Comparison of ENCODE assay signal across 2 cellular contexts in the genomic region with DNA sequence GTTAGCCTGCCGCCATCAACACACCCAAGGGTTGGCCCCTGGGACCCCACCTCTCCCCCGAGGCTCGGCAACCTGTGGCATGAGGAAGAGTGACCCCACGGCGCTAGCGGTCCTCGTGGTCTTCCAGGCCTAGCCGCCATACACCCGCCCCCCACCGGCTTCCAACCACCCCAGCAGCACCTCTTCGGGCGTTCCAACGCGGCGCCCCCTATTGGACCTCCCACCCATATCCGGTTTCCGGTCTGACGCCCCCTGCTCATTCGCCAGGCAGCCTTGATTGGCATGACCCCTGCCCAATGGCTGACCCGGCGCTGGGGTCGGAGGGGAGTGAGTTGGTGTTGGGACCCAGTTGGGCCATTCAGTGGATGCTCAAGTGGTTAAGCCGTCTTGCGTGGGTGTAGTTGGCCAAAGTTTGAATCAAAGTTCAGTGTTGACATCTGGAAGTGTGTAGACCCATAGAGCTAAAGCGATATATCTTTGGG.
TF ChIP-seq lines count a peak whose summit lies in the region.

A gene (minus strand): TSS at position 210 of the 482 bp plus-strand sequence.

TF ChIP-seq in GM23338, 12 proteins besides CTCF, POLR2A, EP300 and RAD21 (continued from another document):
- TF ChIP-seq POLR2AphosphoS5 (IDR thresholded peaks at IDR 0.05; ENCODE audit: low read depth): peak; percentile 75

TF ChIP-seq in H1, 55 proteins besides CTCF, POLR2A, EP300 and RAD21 (continued from another document):
- TF ChIP-seq, protein P1, sequence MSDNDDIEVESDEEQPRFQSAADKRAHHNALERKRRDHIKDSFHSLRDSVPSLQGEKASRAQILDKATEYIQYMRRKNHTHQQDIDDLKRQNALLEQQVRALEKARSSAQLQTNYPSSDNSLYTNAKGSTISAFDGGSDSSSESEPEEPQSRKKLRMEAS (IDR thresholded peaks at IDR 0.05): peak; percentile 49; the same call in 1 of the 2 replicates
- TF ChIP-seq GABPA (IDR thresholded peaks at IDR 0.05; ENCODE audit: borderline replicate concordance, insufficient read depth, low read length) (peak; percentile 94), KDM4A (IDR thresholded peaks at IDR 0.05; ENCODE audit: low read depth, low read length, severe bottlenecking) (peak; percentile 2), TBP (IDR thresholded peaks at IDR 0.05; ENCODE audit: low read depth, low read length) (0 out of 2 replicates have a peak, but pooled peaks have one; percentile 5), POLR2AphosphoS5 (IDR thresholded peaks at IDR 0.05; ENCODE audit: low read depth, low read length) (peak; percentile 57; the same call in 1 of the 2 replicates), SAP30 (IDR thresholded peaks at IDR 0.05; ENCODE audit: insufficient read depth, insufficient replicate concordance, low read length) (no peak), YY1 (IDR thresholded peaks at IDR 0.05; ENCODE audit: low read depth, low read length) (no peak), RXRA (IDR thresholded peaks at IDR 0.05; ENCODE audit: insufficient read depth, low read depth, low read length) (no peak), NANOG (IDR thresholded peaks at IDR 0.05; ENCODE audit: insufficient read depth, low read depth, low read length, poor library complexity, severe bottlenecking) (no peak), TAF1 (IDR thresholded peaks at IDR 0.05; ENCODE audit: low read depth, low read length) (peak; percentile 72), SIRT6 (IDR thresholded peaks at IDR 0.05; ENCODE audit: low read length) (no peak), SP1 (IDR thresholded peaks at IDR 0.05; ENCODE audit: low read depth, low read length) (peak; percentile 90), ASH2L (IDR thresholded peaks at IDR 0.05; ENCODE audit: low read length) (no peak), ZNF274 (IDR thresholded peaks at IDR 0.05; ENCODE audit: borderline replicate concordance, extremely low read depth, low read length) (no peak), GTF2F1 (IDR thresholded peaks at IDR 0.05; ENCODE audit: borderline replicate concordance, low read depth, low read length) (no peak), PHF8 (conservative IDR thresholded peaks at IDR 0.05; ENCODE audit: low read depth, low read length) (peak; percentile 66), BRCA1 (IDR thresholded peaks at IDR 0.05; ENCODE audit: low read depth, low read length) (no peak), CTBP2 (IDR thresholded peaks at IDR 0.05; ENCODE audit: borderline replicate concordance, insufficient read depth, insufficient read length, low read length) (no peak), JUN (IDR thresholded peaks at IDR 0.05; ENCODE audit: low read depth, low read length) (no peak)
- TF ChIP-seq, protein P2, sequence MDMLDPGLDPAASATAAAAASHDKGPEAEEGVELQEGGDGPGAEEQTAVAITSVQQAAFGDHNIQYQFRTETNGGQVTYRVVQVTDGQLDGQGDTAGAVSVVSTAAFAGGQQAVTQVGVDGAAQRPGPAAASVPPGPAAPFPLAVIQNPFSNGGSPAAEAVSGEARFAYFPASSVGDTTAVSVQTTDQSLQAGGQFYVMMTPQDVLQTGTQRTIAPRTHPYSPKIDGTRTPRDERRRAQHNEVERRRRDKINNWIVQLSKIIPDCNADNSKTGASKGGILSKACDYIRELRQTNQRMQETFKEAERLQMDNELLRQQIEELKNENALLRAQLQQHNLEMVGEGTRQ (IDR thresholded peaks at IDR 0.05; ENCODE audit: low read length): no peak
